ENCODE assay signal across 8 cellular contexts in genomic region chr2:62393293-62393692, GRCh38.
"Had no signal": no experiment of that assay in that cellular context is flagged by ENCODE, and none has a peak within 500 bp of the region (broad histone marks: within the 10 kb centered on the region; RNA-seq: fewer than 3 reads in every experiment).

No MANE protein-coding gene starts in this region.

- FAIRE-seq: HTR-8/SVneo, K562 had no signal

- H3K4me3 Mint-ChIP-seq: GM23338, HFFc6 had no signal

- H3K4me2 ChIP-seq: GM23338 had no signal

- H3K9me3 ChIP-seq: HAP-1 had no signal

- H2AFZ ChIP-seq: GM23338 had no signal

- H3K36me3 ChIP-seq: HAP-1 had no signal

- DNase-seq: H7, HFFc6, KG1 had no signal

- H3K9me3 Mint-ChIP-seq: HFFc6 had no signal

- ATAC-seq: GM23338, HCT116, K562 had no signal

- H3K4me3 ChIP-seq: GM23338, HAP-1, K562 had no signal

- H3K27ac Mint-ChIP-seq: GM23338, HFFc6 had no signal

- H3K4me1 ChIP-seq: HAP-1 had no signal
